In genomic region chr1:23539698-23540266, GRCh38 we compare ENCODE assay signal across 8 cellular contexts. TPM values are rescaled to one million over a fixed set of nuclear protein-coding genes. Genes with fewer than 3 reads are reported as not detected.
DNase-seq lines count a peak whose midpoint lies in the region; ATAC-seq, FAIRE-seq and TF ChIP-seq lines count a peak whose summit lies in the region.

No MANE protein-coding gene starts in this region.

- H4K20me1 ChIP-seq in OCI-LY1 (ENCODE audit: insufficient read depth, low read length) (no peaks in the 10 kb centered on the region), endothelial cell of umbilical vein (replicated peaks; ENCODE audit: control insufficient read depth, extremely low read depth, insufficient read depth, low read length) (no peaks in the 10 kb centered on the region)

- no peak overlapping the region; the same call in 1 of the 2 replicates for H3K9ac ChIP-seq in OCI-LY1 (ENCODE audit: low read length)
- H3K9ac ChIP-seq in endothelial cell of umbilical vein (replicated peaks; ENCODE audit: extremely low read depth, insufficient read depth, low read length) = no peak overlapping the region
- H3K9ac ChIP-seq in mucosa of stomach (ENCODE audit: low read length) = peak overlapping the region; percentile 31

- no peaks in the 10 kb centered on the region for H3K9me3 Mint-ChIP-seq in IgD-negative memory B cell
- H3K9me3 Mint-ChIP-seq in activated CD8-positive, alpha-beta memory T cell treated with anti-CD3 and anti-CD28 coated beads, Interleukin-2, amount 10 ng/mL, durations not matched to agents 7 days and 5 days (ENCODE audit: low read depth) = no peaks in the 10 kb centered on the region

- H3K27me3 ChIP-seq in OCI-LY1 (ENCODE audit: insufficient read depth, low read length) (no peaks in the 10 kb centered on the region), endothelial cell of umbilical vein (ENCODE audit: control insufficient read depth in 2 of 2, insufficient read depth in 2 of 2, low read length in 2 of 2) (no peaks in the 10 kb centered on the region), mucosa of stomach (ENCODE audit: control insufficient read depth, insufficient read depth, low read length) (no peaks in the 10 kb centered on the region)

- no TSS peak for BruUV-seq in endothelial cell of umbilical vein (replicated peaks; lab: Mats Ljungman, UMichigan)

- peaks cover 18 to 24% (median 20%) of the 10 kb centered on the region in 3 donors for H3K4me1 Mint-ChIP-seq in IgD-negative memory B cell
- peaks cover 20% of the 10 kb centered on the region for H3K4me1 Mint-ChIP-seq in activated CD8-positive, alpha-beta memory T cell treated with anti-CD3 and anti-CD28 coated beads, Interleukin-2, amount 10 ng/mL, durations not matched to agents 7 days and 5 days

- H2AFZ ChIP-seq in OCI-LY1 (ENCODE audit: low read length) = no peak overlapping the region; the same call in 1 of the 2 replicates
- H2AFZ ChIP-seq in endothelial cell of umbilical vein (ENCODE audit: low read depth, low read length) = peak overlapping the region; percentile 94

- in situ Hi-C loops in Caki2 (cut with HindIII; ENCODE audit: low pct_unique_long_range_greater_than_20kb, low sequenced_read_pairs) = no loop called here

- no peak for TF ChIP-seq POLR2A in endothelial cell of umbilical vein (IDR thresholded peaks at IDR 0.05; ENCODE audit: low read depth, low read length)

- dilution Hi-C loops in endothelial cell of umbilical vein (cut with MboI; ENCODE audit: extremely low pct_ligation_motif_present, low sequenced_read_pairs) = no loop called here

- H3K4me3 ChIP-seq in OCI-LY1 (ENCODE audit: low read depth, low read length, poor library complexity, severe bottlenecking) (no peak overlapping the region), endothelial cell of umbilical vein (replicated peaks in 1 of 3; ENCODE audit: insufficient read depth in 1 of 3, low read depth in 1 of 3, low read length in 3 of 3) (no peak overlapping the region), mucosa of stomach (ENCODE audit: low read length) (no peak overlapping the region)

- H3K79me2 ChIP-seq in OCI-LY1 (ENCODE audit: insufficient read depth, low read length) = no peaks in the 10 kb centered on the region
- no peaks in the 10 kb centered on the region for H3K79me2 ChIP-seq in endothelial cell of umbilical vein (ENCODE audit: control insufficient read depth, insufficient read depth, low read length)

- H3K4me1 ChIP-seq in OCI-LY1 (ENCODE audit: insufficient read depth, low read length, severe bottlenecking) = peaks cover 21% of the 10 kb centered on the region
- H3K4me1 ChIP-seq in endothelial cell of umbilical vein (ENCODE audit: control insufficient read depth, extremely low read depth, insufficient read depth, low read length) = peaks cover 8% of the 10 kb centered on the region
- peaks cover 13% of the 10 kb centered on the region for H3K4me1 ChIP-seq in mucosa of stomach (ENCODE audit: control insufficient read depth, insufficient read depth, low read length)

- POLR2A ChIA-PET in endothelial cell of umbilical vein (lab: Charles Lee) = interaction anchor here (0.6 to 1.1 kb wide), 3 partner anchors 20 to 1065 kb away, joined by 3 to 4 read pairs (median 4); partner anchors contain the start of gene ID3

- peak; percentile 98 for TF ChIP-seq CTCF in OCI-LY1 (IDR thresholded peaks at IDR 0.05; ENCODE audit: low read length)
- peak; percentile 93 for TF ChIP-seq CTCF in endothelial cell of umbilical vein (IDR thresholded peaks at IDR 0.05; ENCODE audit: extremely low read depth in 1 of 2, insufficient read depth in 1 of 2, low read depth in 1 of 2, low read length in 2 of 2)

- peak overlapping the region; percentile 55 for H3K4me2 ChIP-seq in OCI-LY1 (ENCODE audit: low read length)
- H3K4me2 ChIP-seq in endothelial cell of umbilical vein (ENCODE audit: insufficient read depth, low read length) = peak overlapping the region; percentile 55

- intact Hi-C loops in endothelial cell of umbilical vein (cut with micrococcal nuclease) = loop anchor here (1.0 to 10.0 kb wide), 4 partner anchors 42 to 563 kb away; partner anchors contain the start of genes HNRNPR and ZNF436

- H3K27ac Mint-ChIP-seq in IgD-negative memory B cell = peak overlapping the region; percentile 51 to 86 (median 59)
- H3K27ac Mint-ChIP-seq in activated CD8-positive, alpha-beta memory T cell treated with anti-CD3 and anti-CD28 coated beads, Interleukin-2, amount 10 ng/mL, durations not matched to agents 7 days and 5 days = peak overlapping the region; percentile 75

- H3K9me3 ChIP-seq in OCI-LY1 (ENCODE audit: low read length) (no peaks in the 10 kb centered on the region), endothelial cell of umbilical vein (replicated peaks; ENCODE audit: control insufficient read depth, insufficient read depth, low read length) (no peaks in the 10 kb centered on the region), mucosa of stomach (ENCODE audit: control insufficient read depth, low read length) (no peaks in the 10 kb centered on the region)

- H3K27ac ChIP-seq in OCI-LY1 (ENCODE audit: low read depth, low read length, poor library complexity, severe bottlenecking) = peak overlapping the region; percentile 19
- no peak overlapping the region for H3K27ac ChIP-seq in endothelial cell of umbilical vein (ENCODE audit: insufficient read depth, low read depth, low read length)

- DNase-seq in Caki2 (ENCODE audit: low read depth) (peak; percentile 95), endothelial cell of umbilical vein (ENCODE audit: low read depth, low spot score) (peak; percentile 93)
- DNase-seq in activated CD8-positive, alpha-beta memory T cell treated with anti-CD3 and anti-CD28 coated beads, Interleukin-2, amount 10 ng/mL, durations not matched to agents 7 days and 5 days = peak; percentile 97
- DNase-seq in stimulated activated CD8-positive, alpha-beta memory T cell treated with anti-CD3 and anti-CD28 coated beads, Interleukin-7, amount 100 ng/mL, for 1 hour (ENCODE audit: low read depth in 2 of 2) = peak; percentile 72 to 86

- H3K9me2 ChIP-seq in OCI-LY1 (ENCODE audit: low read depth, low read length) = no peaks in the 10 kb centered on the region

- FAIRE-seq in endothelial cell of umbilical vein (lab: Jason Lieb, UNC) = peak; percentile 93

- H3K36me3 ChIP-seq in OCI-LY1 (ENCODE audit: insufficient read depth, low read length) = no peaks in the 10 kb centered on the region
- no peaks in the 10 kb centered on the region for H3K36me3 ChIP-seq in endothelial cell of umbilical vein (ENCODE audit: control insufficient read depth in 2 of 2, extremely low read depth in 1 of 2, insufficient read depth in 2 of 2, low read length in 2 of 2)
- no peaks in the 10 kb centered on the region for H3K36me3 ChIP-seq in mucosa of stomach (ENCODE audit: control insufficient read depth, insufficient read depth, low read length)

- H3F3A ChIP-seq in OCI-LY1 (ENCODE audit: insufficient read depth, low read length) = no peaks in the 10 kb centered on the region

- peak; percentile 83 for ATAC-seq in GM21576 (IDR thresholded peaks at IDR 0.05; ENCODE audit: unreplicated experiment)
- peak; percentile 96 for ATAC-seq in activated CD8-positive, alpha-beta memory T cell treated with anti-CD3 and anti-CD28 coated beads, Interleukin-2, amount 10 ng/mL, durations not matched to agents 7 days and 5 days

- peak overlapping the region; percentile 19 to 89 (median 76) for H3K4me3 Mint-ChIP-seq in IgD-negative memory B cell
- peak overlapping the region; percentile 48 for H3K4me3 Mint-ChIP-seq in activated CD8-positive, alpha-beta memory T cell treated with anti-CD3 and anti-CD28 coated beads, Interleukin-2, amount 10 ng/mL, durations not matched to agents 7 days and 5 days

- no peaks in the 10 kb centered on the region for H3K36me3 Mint-ChIP-seq in IgD-negative memory B cell
- H3K36me3 Mint-ChIP-seq in activated CD8-positive, alpha-beta memory T cell treated with anti-CD3 and anti-CD28 coated beads, Interleukin-2, amount 10 ng/mL, durations not matched to agents 7 days and 5 days = no peaks in the 10 kb centered on the region

- no peaks in the 10 kb centered on the region for H3K27me3 Mint-ChIP-seq in IgD-negative memory B cell
- peaks cover 12% of the 10 kb centered on the region for H3K27me3 Mint-ChIP-seq in activated CD8-positive, alpha-beta memory T cell treated with anti-CD3 and anti-CD28 coated beads, Interleukin-2, amount 10 ng/mL, durations not matched to agents 7 days and 5 days

- CTCF ChIA-PET in activated CD8-positive, alpha-beta memory T cell treated with anti-CD3 and anti-CD28 coated beads, Interleukin-2, amount 10 ng/mL, durations not matched to agents 7 days and 5 days (lab: Charles Lee) = interaction anchor here (0.6 to 23.4 kb wide), 32 partner anchors 9 to 440 kb away, joined by 3 to 753 read pairs (median 6); partner anchors contain the start of genes ASAP3, E2F2, HNRNPR and ID3
- CTCF ChIA-PET in endothelial cell of umbilical vein (lab: Charles Lee) = interaction anchor here (0.5 to 24.8 kb wide), 39 partner anchors 8 to 569 kb away, joined by 3 to 1069 read pairs (median 5); partner anchors contain the start of genes ASAP3, E2F2, HNRNPR and ZNF436

- no peaks in the 10 kb centered on the region for H3K9me1 ChIP-seq in endothelial cell of umbilical vein (replicated peaks; ENCODE audit: control insufficient read depth, extremely low read depth, insufficient read depth, low read length)

RNA-seq across cellular contexts. Expression of gene E2F2, which starts 8.7 kb away (rescaled TPM):
- total RNA-seq in Caki2 (2014; rRNA removed; shearing (Covaris generic); ENCODE audit: low replicate concordance) = 8.4 and 10.7 TPM in 2 replicates
- polyA plus RNA-seq in IgD-negative memory B cell (2.2 TPM), endothelial cell of umbilical vein (0.83 and 1.1 TPM in 2 replicates)
- 100 to 1,000 TPM in 1 of 2 experiments, 10 to 100 TPM in 1; 77.4 to 103 TPM for total RNA-seq in activated CD8-positive, alpha-beta memory T cell treated with anti-CD3 and anti-CD28 coated beads, Interleukin-2, amount 10 ng/mL, durations not matched to agents 7 days and 5 days
- 5.0 and 5.6 TPM in 2 replicates for total RNA-seq in endothelial cell of umbilical vein
- polyA plus RNA-seq in endothelial cell of umbilical vein (2011; cell fraction: cytosol; rRNA removed) = 0.95 and 1.2 TPM in 2 replicates
- polyA plus RNA-seq in endothelial cell of umbilical vein (2011; cell fraction: nucleus; rRNA removed) = 1.9 and 2.0 TPM in 2 replicates
- polyA plus RNA-seq in endothelial cell of umbilical vein (2012) = 1.1 and 1.6 TPM in 2 replicates
- 1.5 and 1.9 TPM in 2 replicates for polyA minus RNA-seq in endothelial cell of umbilical vein
- polyA minus RNA-seq in endothelial cell of umbilical vein (2011; cell fraction: cytosol; rRNA and poly(A)+ RNA removed) = 11.7 TPM
- polyA minus RNA-seq in endothelial cell of umbilical vein (2011; cell fraction: nucleus; rRNA and poly(A)+ RNA removed) = 1.6 and 2.9 TPM in 2 replicates

RNA-seq across cellular contexts. Expression of gene ID3, which starts 19.5 kb away (rescaled TPM):
- total RNA-seq in Caki2 (2014; rRNA removed; shearing (Covaris generic); ENCODE audit: low replicate concordance) = 460 and 470 TPM in 2 replicates
- polyA plus RNA-seq in IgD-negative memory B cell (74.0 TPM), endothelial cell of umbilical vein (783 and 971 TPM in 2 replicates)
- total RNA-seq in activated CD8-positive, alpha-beta memory T cell treated with anti-CD3 and anti-CD28 coated beads, Interleukin-2, amount 10 ng/mL, durations not matched to agents 7 days and 5 days = 10 to 100 TPM; 14.4 to 34.2 TPM
- 277 and 310 TPM in 2 replicates for total RNA-seq in endothelial cell of umbilical vein
- 696 and 743 TPM in 2 replicates for polyA plus RNA-seq in endothelial cell of umbilical vein (2011; cell fraction: cytosol; rRNA removed)
- 934 and 1,004 TPM in 2 replicates for polyA plus RNA-seq in endothelial cell of umbilical vein (2011; cell fraction: nucleus; rRNA removed)
- polyA plus RNA-seq in endothelial cell of umbilical vein (2012) = 264 and 295 TPM in 2 replicates
- 160 and 202 TPM in 2 replicates for polyA minus RNA-seq in endothelial cell of umbilical vein
- 421 TPM for polyA minus RNA-seq in endothelial cell of umbilical vein (2011; cell fraction: cytosol; rRNA and poly(A)+ RNA removed)
- 377 and 561 TPM in 2 replicates for polyA minus RNA-seq in endothelial cell of umbilical vein (2011; cell fraction: nucleus; rRNA and poly(A)+ RNA removed)

RNA-seq across cellular contexts. Expression of gene ASAP3, which starts 55.8 kb away (rescaled TPM):
- 1.6 and 4.7 TPM in 2 replicates for total RNA-seq in Caki2 (2014; rRNA removed; shearing (Covaris generic); ENCODE audit: low replicate concordance)
- polyA plus RNA-seq in IgD-negative memory B cell = 0.66 TPM
- under 1 TPM in 1 of 2 experiments, not detected in 1; 0.35 TPM for total RNA-seq in activated CD8-positive, alpha-beta memory T cell treated with anti-CD3 and anti-CD28 coated beads, Interleukin-2, amount 10 ng/mL, durations not matched to agents 7 days and 5 days
- total RNA-seq in endothelial cell of umbilical vein = 14.2 and 15.5 TPM in 2 replicates
- polyA plus RNA-seq in endothelial cell of umbilical vein = 12.5 and 14.8 TPM in 2 replicates
- 7.9 and 11.3 TPM in 2 replicates for polyA plus RNA-seq in endothelial cell of umbilical vein (2011; cell fraction: cytosol; rRNA removed)
- polyA plus RNA-seq in endothelial cell of umbilical vein (2011; cell fraction: nucleus; rRNA removed) = 49.9 and 62.4 TPM in 2 replicates
- 12.8 and 22.2 TPM in 2 replicates for polyA plus RNA-seq in endothelial cell of umbilical vein (2012)
- 18.5 and 18.7 TPM in 2 replicates for polyA minus RNA-seq in endothelial cell of umbilical vein
- polyA minus RNA-seq in endothelial cell of umbilical vein (2011; cell fraction: cytosol; rRNA and poly(A)+ RNA removed) = 2.3 TPM
- 9.7 and 11.7 TPM in 2 replicates for polyA minus RNA-seq in endothelial cell of umbilical vein (2011; cell fraction: nucleus; rRNA and poly(A)+ RNA removed)
